ENCODE assay signal across 23 cellular contexts in genomic region chr12:115972241-115972640, GRCh38.
"Had no signal": no experiment of that assay in that cellular context is flagged by ENCODE, and none has a peak within 500 bp of the region (broad histone marks: within the 10 kb centered on the region; RNA-seq: fewer than 3 reads in every experiment).

No MANE protein-coding gene starts in this region.

- H3K36me3 ChIP-seq: uterus had no signal

- DNase-seq: activated CD4-positive, alpha-beta T cell treated with anti-CD3 and anti-CD28 coated beads, Interleukin-2, amount 50 U/mL, for 4 hours; activated CD4-positive, CD25-positive, alpha-beta regulatory T cell treated with anti-CD3 and anti-CD28 coated beads, Interleukin-2, amount 50 U/mL, for 72 hours; activated CD8-positive, alpha-beta memory T cell treated with anti-CD3 and anti-CD28 coated beads for 24 hours; activated CD8-positive, alpha-beta memory T cell treated with anti-CD3 and anti-CD28 coated beads, Interleukin-2, amount 50 U/mL, for 4 hours; activated naive CD4-positive, alpha-beta T cell; activated naive CD8-positive, alpha-beta T cell treated with anti-CD3 and anti-CD28 coated beads for 36 hours; activated T-cell treated with anti-CD3 and anti-CD28 coated beads, Interleukin-2, amount 50 U/mL, for 24 hours; cerebellar nuclear complex; cortex of kidney; foreskin keratinocyte; immature natural killer cell; naive thymus-derived CD8-positive, alpha-beta T cell; right cardiac atrium; stimulated activated CD4-positive, alpha-beta T cell treated with anti-CD3 and anti-CD28 coated beads, Interleukin-12 subunit alpha, Interleukin-12 subunit beta, amount 100 ng/mL, for 4 hours; stimulated activated CD4-positive, alpha-beta T cell treated with anti-CD3 and anti-CD28 coated beads, Interleukin-4, amount 100 ng/mL, for 4 hours; transverse colon; uterus had no signal

- H3K4me3 Mint-ChIP-seq: activated naive CD8-positive, alpha-beta T cell treated with anti-CD3 and anti-CD28 coated beads for 36 hours; activated T-cell treated with anti-CD3 and anti-CD28 coated beads, Interleukin-2, amount 50 U/mL, for 24 hours; immature natural killer cell; naive thymus-derived CD8-positive, alpha-beta T cell had no signal

- H3K27ac Mint-ChIP-seq: activated naive CD8-positive, alpha-beta T cell treated with anti-CD3 and anti-CD28 coated beads for 36 hours; activated T-cell treated with anti-CD3 and anti-CD28 coated beads, Interleukin-2, amount 50 U/mL, for 24 hours; activated T-helper 2 cell treated with anti-CD3 and anti-CD28 coated beads, Interferon-gamma antibody, Interleukin-2, Interleukin-4, amounts not matched to agents 10 μg/mL and 5 μg/mL and 100 μg/mL, durations not matched to agents 14 hours and 24 hours and 36 hours had no signal

- H3K9ac ChIP-seq: parathyroid adenoma had no signal

- H3K79me2 ChIP-seq: parathyroid adenoma had no signal

- H3K27me3 ChIP-seq: foreskin keratinocyte, neutrophil, transverse colon, uterus had no signal

- H3K9me3 Mint-ChIP-seq: activated naive CD8-positive, alpha-beta T cell treated with anti-CD3 and anti-CD28 coated beads for 36 hours; activated T-cell treated with anti-CD3 and anti-CD28 coated beads, Interleukin-2, amount 50 U/mL, for 24 hours; activated T-helper 2 cell treated with anti-CD3 and anti-CD28 coated beads, Interferon-gamma antibody, Interleukin-2, Interleukin-4, amounts not matched to agents 10 μg/mL and 5 μg/mL and 100 μg/mL, durations not matched to agents 14 hours and 24 hours and 36 hours; immature natural killer cell; naive thymus-derived CD8-positive, alpha-beta T cell had no signal

- H3K27me3 Mint-ChIP-seq: activated naive CD8-positive, alpha-beta T cell treated with anti-CD3 and anti-CD28 coated beads for 36 hours; activated T-cell treated with anti-CD3 and anti-CD28 coated beads, Interleukin-2, amount 50 U/mL, for 24 hours; naive thymus-derived CD8-positive, alpha-beta T cell had no signal

- H3K27ac ChIP-seq: foreskin keratinocyte, neutrophil, parathyroid adenoma, transverse colon, uterus had no signal

- H3K4me1 ChIP-seq: foreskin keratinocyte, parathyroid adenoma, transverse colon, uterus had no signal

- H3K9me3 ChIP-seq: neutrophil, transverse colon, uterus had no signal

- H3K4me3 ChIP-seq: lung, transverse colon, uterus had no signal

- ATAC-seq: foreskin keratinocyte; left lobe of liver; naive thymus-derived CD8-positive, alpha-beta T cell; right cardiac atrium had no signal

- H2AFZ ChIP-seq: parathyroid adenoma had no signal

- FAIRE-seq: bronchial epithelial cell had no signal
